18 cellular contexts compared by ENCODE assay signal in the genomic region with DNA sequence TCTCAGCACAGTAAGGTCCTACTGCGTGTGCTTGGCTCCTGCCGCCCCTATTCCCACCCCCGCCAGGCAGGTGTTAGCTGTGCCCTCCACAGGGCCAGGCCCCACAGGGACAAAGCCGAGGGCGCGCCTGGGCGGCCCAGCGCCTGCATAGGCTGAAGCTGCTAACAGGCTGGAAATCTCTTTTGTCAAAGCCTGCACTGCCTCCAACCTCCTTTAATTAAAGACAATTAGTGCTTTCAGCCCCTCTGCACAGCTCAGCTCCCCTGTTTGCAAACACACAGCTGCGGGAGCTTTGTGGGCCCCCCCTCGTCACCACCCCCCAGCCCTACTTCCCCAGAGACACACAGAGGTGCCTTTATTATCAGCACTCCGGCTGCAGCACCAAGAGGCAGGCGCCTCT.
DNase-seq lines count a peak whose midpoint lies in the region; ATAC-seq, FAIRE-seq and TF ChIP-seq lines count a peak whose summit lies in the region.
"Had no signal": no experiment of that assay in that cellular context is flagged by ENCODE, and none has a peak within 500 bp of the region (broad histone marks: within the 10 kb centered on the region; RNA-seq: fewer than 3 reads in every experiment).

No MANE protein-coding gene starts in this region.

- TF ChIP-seq RAD21 in H1 (IDR thresholded peaks at IDR 0.05 in 1 of 2, conservative IDR thresholded peaks at IDR 0.05 in 1 of 2; ENCODE audit: low read depth in 2 of 2, low read length in 2 of 2) = no peak

- no peak for ATAC-seq in activated CD4-positive, alpha-beta T cell treated with anti-CD3 and anti-CD28 coated beads for 36 hours
- ATAC-seq in omental fat pad (ENCODE audit: low FRiP score) = no peak
- ATAC-seq: K562 had no signal

- no peak overlapping the region for H3K4me3 ChIP-seq in H1 (ENCODE audit: extremely low read depth in 1 of 4, insufficient read depth in 2 of 4, low read depth in 3 of 4, low read length in 4 of 4)
- H3K4me3 ChIP-seq: K562, tibial nerve had no signal

- peaks cover 4% of the 10 kb centered on the region; the same call in 1 of the 2 replicates for H3K23me2 ChIP-seq in H1 (ENCODE audit: low read depth, low read length)

- peak overlapping the region; percentile 80; the same call in 1 of the 2 replicates for H2BK12ac ChIP-seq in H1 (ENCODE audit: low read depth, low read length)

- no peak overlapping the region for H4K8ac ChIP-seq in H1 (ENCODE audit: extremely low read depth, insufficient read depth, low read length)

- H3K4ac ChIP-seq in H1 (replicated peaks; ENCODE audit: insufficient read length, low read depth, low read length) = no peak overlapping the region

- peak overlapping the region; percentile 18; the same call in 1 of the 2 replicates for H2BK15ac ChIP-seq in H1 (ENCODE audit: low read length)

- no peak overlapping the region for H3K4me2 ChIP-seq in H1 (ENCODE audit: insufficient read depth in 1 of 2, low read depth in 2 of 2, low read length in 2 of 2)

- WGBS in H1 (ENCODE audit: extremely low coverage in 1 of 2, insufficient coverage in 1 of 2, insufficient read length in 1 of 2, insufficient replicate concordance in 2 of 2, low coverage in 1 of 2, low lambda C conversion rate in 2 of 2, missing lambda C conversion rate in 1 of 2), 2 experiments = 76% methylated on average over 11 of the region's 12 CpGs; no CpG with 5 or more reads in 1 of the 2 experiments

- no peak overlapping the region for H2AK5ac ChIP-seq in H1 (ENCODE audit: low read depth, low read length)

- no peak overlapping the region for H4K5ac ChIP-seq in H1 (ENCODE audit: insufficient read length, low read depth, low read length)

- no peak overlapping the region for H3K23ac ChIP-seq in H1 (ENCODE audit: insufficient read length)

- no peaks in the 10 kb centered on the region for H3K4me1 Mint-ChIP-seq in activated CD4-positive, alpha-beta T cell treated with anti-CD3 and anti-CD28 coated beads for 36 hours
- H3K4me1 Mint-ChIP-seq: activated CD4-positive, alpha-beta T cell treated with anti-CD3 and anti-CD28 coated beads, Interleukin-2, amount 10 ng/mL, durations not matched to agents 24 days and 14 days; B cell; memory B cell had no signal

- no peak overlapping the region for H2AFZ ChIP-seq in H1 (ENCODE audit: low read length)

- H3K9me3 Mint-ChIP-seq in activated CD4-positive, alpha-beta T cell treated with anti-CD3 and anti-CD28 coated beads for 36 hours (ENCODE audit: low read depth) = no peaks in the 10 kb centered on the region
- H3K9me3 Mint-ChIP-seq: activated CD4-positive, alpha-beta T cell treated with anti-CD3 and anti-CD28 coated beads, Interleukin-2, amount 10 ng/mL, durations not matched to agents 24 days and 14 days; memory B cell had no signal

- H3K79me2 ChIP-seq in H1 (ENCODE audit: control insufficient read depth in 1 of 2, insufficient read depth in 2 of 2, low read length in 2 of 2) = no peaks in the 10 kb centered on the region

- DNase-seq in NCI-H1105 treated with DMSO at 0.1 percent for 48 hours (lab: John Stamatoyannopoulos, UW) (peak; percentile 90), NCI-H69 (lab: John Stamatoyannopoulos, UW) (peak; percentile 92), H1 (ENCODE audit: low read depth in 1 of 2, low spot score in 2 of 2) (no peak), pons (ENCODE audit: low spot score) (peak; percentile 94), GM13976 (ENCODE audit: low spot score) (no peak), NOMO-1 treated with dmso at 0.1 percent for 144 hours (lab: John Stamatoyannopoulos, UW; ENCODE audit: unreplicated experiment) (no peak), omental fat pad (ENCODE audit: low spot score) (no peak)
- no peak for DNase-seq in activated CD4-positive, alpha-beta T cell treated with anti-CD3 and anti-CD28 coated beads for 36 hours
- DNase-seq: activated CD4-positive, alpha-beta T cell treated with anti-CD3 and anti-CD28 coated beads, Interleukin-2, amount 10 ng/mL, durations not matched to agents 24 days and 14 days; activated T-cell treated with anti-CD3 and anti-CD28 coated beads, Interleukin-2, amount 50 U/mL, for 1 hour; NCI-H187 treated with DMSO at 0.1 percent for 48 hours; stimulated activated CD4-positive, alpha-beta T cell treated with anti-CD3 and anti-CD28 coated beads, Interleukin-4, amount 100 ng/mL, for 24 hours had no signal

- H3K4me1 ChIP-seq in H1 (replicated peaks in 1 of 4; ENCODE audit: control insufficient read depth in 3 of 4, insufficient read depth in 4 of 4, low read length in 3 of 4) = peaks cover 9 to 40% (median 21%) of the 10 kb centered on the region in 4 experiments

- no peak for TF ChIP-seq POLR2A in H1 (IDR thresholded peaks at IDR 0.05; ENCODE audit: control extremely low read depth in 1 of 2, low read depth in 2 of 2, low read length in 2 of 2)

- no peaks in the 10 kb centered on the region for H3K36me3 ChIP-seq in H1 (ENCODE audit: control insufficient read depth in 2 of 4, insufficient read depth in 4 of 4, low read length in 3 of 4)
- H3K36me3 ChIP-seq: neutrophil, tibial nerve had no signal

- H2BK120ac ChIP-seq in H1 (replicated peaks; ENCODE audit: low read depth, low read length) = no peak overlapping the region

- no peaks in the 10 kb centered on the region for H3K27me3 ChIP-seq in H1 (replicated peaks in 1 of 4; ENCODE audit: control insufficient read depth in 3 of 4, extremely low read depth in 1 of 4, insufficient read depth in 3 of 4, low read length in 3 of 4)
- H3K27me3 ChIP-seq: neutrophil, tibial nerve had no signal

- H3K27ac Mint-ChIP-seq in activated CD4-positive, alpha-beta T cell treated with anti-CD3 and anti-CD28 coated beads for 36 hours = no peak overlapping the region
- H3K27ac Mint-ChIP-seq: activated CD4-positive, alpha-beta T cell treated with anti-CD3 and anti-CD28 coated beads, Interleukin-2, amount 10 ng/mL, durations not matched to agents 24 days and 14 days; B cell; memory B cell had no signal

- no peaks in the 10 kb centered on the region for H3K27me3 Mint-ChIP-seq in activated CD4-positive, alpha-beta T cell treated with anti-CD3 and anti-CD28 coated beads for 36 hours
- H3K27me3 Mint-ChIP-seq: activated CD4-positive, alpha-beta T cell treated with anti-CD3 and anti-CD28 coated beads, Interleukin-2, amount 10 ng/mL, durations not matched to agents 24 days and 14 days had no signal

- no peak overlapping the region for H3K27ac ChIP-seq in H1 (ENCODE audit: low read depth, low read length)
- H3K27ac ChIP-seq: neutrophil had no signal

- FAIRE-seq in H1 (lab: Jason Lieb, UNC) = no peak
- FAIRE-seq: endometrium, K562 had no signal

- in situ Hi-C loops in GM13976 (cut with MboI; ENCODE audit: low sequenced_read_pairs, unreplicated experiment) = no loop called here

- CTCF ChIA-PET in H1 (lab: Charles Lee; ENCODE audit: partially characterized antibody) = interaction anchor here (1.2 to 4.5 kb wide), 9 partner anchors 11 to 124 kb away, joined by 3 to 17 read pairs (median 5); no protein-coding TSS in a partner anchor
- CTCF ChIA-PET in activated CD4-positive, alpha-beta T cell treated with anti-CD3 and anti-CD28 coated beads for 36 hours (lab: Charles Lee) = no interaction called here

- TF ChIP-seq EP300 in H1 (IDR thresholded peaks at IDR 0.05; ENCODE audit: borderline replicate concordance in 1 of 2, low read depth in 2 of 2, low read length in 2 of 2) = no peak

- H3K9ac ChIP-seq in H1 (replicated peaks in 1 of 4; ENCODE audit: extremely low read depth in 1 of 4, low read depth in 3 of 4, low read length in 3 of 4) = no peak overlapping the region

- H3K4me3 Mint-ChIP-seq in activated CD4-positive, alpha-beta T cell treated with anti-CD3 and anti-CD28 coated beads for 36 hours = no peak overlapping the region
- H3K4me3 Mint-ChIP-seq: activated CD4-positive, alpha-beta T cell treated with anti-CD3 and anti-CD28 coated beads, Interleukin-2, amount 10 ng/mL, durations not matched to agents 24 days and 14 days; B cell; memory B cell had no signal

- H2BK5ac ChIP-seq in H1 (ENCODE audit: low read depth, low read length) = no peak overlapping the region

- H3K18ac ChIP-seq in H1 (ENCODE audit: extremely low read depth, low read length) = no peak overlapping the region; the same call in none of the 2 replicates

- no peaks in the 10 kb centered on the region for H4K20me1 ChIP-seq in H1 (replicated peaks in 1 of 2; ENCODE audit: control insufficient read depth in 1 of 2, insufficient read depth in 2 of 2, low read length in 2 of 2)

- H3K56ac ChIP-seq in H1 (replicated peaks; ENCODE audit: insufficient read length, low read depth, low read length) = no peak overlapping the region

- POLR2A ChIA-PET in H1 (lab: Charles Lee; ENCODE audit: partially characterized antibody) = no interaction called here
- POLR2A ChIA-PET in activated CD4-positive, alpha-beta T cell treated with anti-CD3 and anti-CD28 coated beads for 36 hours (lab: Charles Lee) = no interaction called here

- no peaks in the 10 kb centered on the region for H3K36me3 Mint-ChIP-seq in activated CD4-positive, alpha-beta T cell treated with anti-CD3 and anti-CD28 coated beads for 36 hours (ENCODE audit: low read depth)
- H3K36me3 Mint-ChIP-seq: memory B cell had no signal

- H4K91ac ChIP-seq in H1 (replicated peaks; ENCODE audit: insufficient read length, low read length) = peak overlapping the region; percentile 15

- no peaks in the 10 kb centered on the region for H3K9me3 ChIP-seq in H1 (ENCODE audit: insufficient read depth in 2 of 2, low read depth in 1 of 2, low read length in 1 of 2)
- H3K9me3 ChIP-seq: neutrophil, tibial nerve had no signal

- H3K79me1 ChIP-seq in H1 (ENCODE audit: low read depth, low read length) = no peaks in the 10 kb centered on the region

- no peak for TF ChIP-seq CTCF in H1 (IDR thresholded peaks at IDR 0.05; ENCODE audit: control extremely low read depth in 1 of 3, insufficient read depth in 1 of 3, low read depth in 1 of 3, low read length in 3 of 3)
- no peak for TF ChIP-seq CTCF in GM13976 (IDR thresholded peaks at IDR 0.05; ENCODE audit: borderline replicate concordance, control extremely low read depth, extremely low read depth, insufficient read depth, missing control alignments)
- TF ChIP-seq CTCF in omental fat pad (IDR thresholded peaks at IDR 0.05) = no peak

- intact Hi-C loops in activated CD4-positive, alpha-beta T cell treated with anti-CD3 and anti-CD28 coated beads for 36 hours (cut with DNase I, micrococcal nuclease) = no loop called here

- H2BK20ac ChIP-seq in H1 (ENCODE audit: low read length) = no peak overlapping the region

- H3K14ac ChIP-seq in H1 (ENCODE audit: insufficient read length) = no peak overlapping the region

TF ChIP-seq in H1, 55 proteins besides CTCF, POLR2A, EP300 and RAD21 (continues in another document):
- TF ChIP-seq NANOG (IDR thresholded peaks at IDR 0.05; ENCODE audit: insufficient read depth, low read depth, low read length, poor library complexity, severe bottlenecking) (no peak), MAFK (IDR thresholded peaks at IDR 0.05; ENCODE audit: low read depth, low read length) (no peak)
- TF ChIP-seq, protein P1, sequence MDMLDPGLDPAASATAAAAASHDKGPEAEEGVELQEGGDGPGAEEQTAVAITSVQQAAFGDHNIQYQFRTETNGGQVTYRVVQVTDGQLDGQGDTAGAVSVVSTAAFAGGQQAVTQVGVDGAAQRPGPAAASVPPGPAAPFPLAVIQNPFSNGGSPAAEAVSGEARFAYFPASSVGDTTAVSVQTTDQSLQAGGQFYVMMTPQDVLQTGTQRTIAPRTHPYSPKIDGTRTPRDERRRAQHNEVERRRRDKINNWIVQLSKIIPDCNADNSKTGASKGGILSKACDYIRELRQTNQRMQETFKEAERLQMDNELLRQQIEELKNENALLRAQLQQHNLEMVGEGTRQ (IDR thresholded peaks at IDR 0.05; ENCODE audit: low read length) = no peak

Comparison
In these comparisons a context has a peak if more than half of its experiments do, and no peak if none do; other contexts are left out.
1. DNase-seq: peak in NCI-H1105 treated with DMSO at 0.1 percent for 48 hours (single experiment), NCI-H69 (single experiment) and pons (single experiment); none in H1 (0 of 2), GM13976 (single experiment), activated CD4-positive, alpha-beta T cell treated with anti-CD3 and anti-CD28 coated beads for 36 hours (single experiment), NOMO-1 treated with dmso at 0.1 percent for 144 hours (single experiment) and omental fat pad (single experiment).